ENCODE assay signal across 13 cellular contexts in the genomic region with DNA sequence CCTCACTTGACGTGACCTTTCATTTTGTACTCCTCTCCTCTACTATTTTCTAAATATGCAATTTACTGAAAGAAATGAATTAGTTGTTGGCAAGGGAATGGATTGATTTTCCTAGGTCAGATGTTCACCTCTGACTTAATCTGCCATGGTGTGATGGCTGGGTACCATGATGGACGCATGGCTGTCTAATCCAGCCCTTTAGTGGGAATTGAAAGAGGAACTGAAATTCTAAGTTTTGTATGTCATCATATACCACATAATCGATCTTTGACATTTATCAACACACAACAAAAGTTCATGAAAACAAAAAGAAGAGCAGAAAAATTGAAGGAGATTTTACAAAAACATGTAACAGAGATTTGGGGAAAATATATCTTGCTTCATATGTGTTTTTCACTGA.
"Had no signal": no experiment of that assay in that cellular context is flagged by ENCODE, and none has a peak within 500 bp of the region (broad histone marks: within the 10 kb centered on the region; RNA-seq: fewer than 3 reads in every experiment).

No MANE protein-coding gene starts in this region.

- H3K27ac Mint-ChIP-seq: activated naive CD8-positive, alpha-beta T cell; natural killer cell; stimulated activated effector memory CD8-positive, alpha-beta T cell treated with anti-CD3 and anti-CD28 coated beads, Interleukin-12 subunit alpha, Interleukin-12 subunit beta, amount 100 ng/mL, for 72 hours had no signal

- ATAC-seq: left cardiac atrium; natural killer cell; pancreas; right lobe of liver; stimulated activated effector memory CD8-positive, alpha-beta T cell treated with anti-CD3 and anti-CD28 coated beads, Interleukin-12 subunit alpha, Interleukin-12 subunit beta, amount 100 ng/mL, for 72 hours had no signal

- H3K27me3 ChIP-seq: pancreas, right lobe of liver, stomach, vagina had no signal

- H3K27ac ChIP-seq: dorsolateral prefrontal cortex, pancreas, right lobe of liver, stomach, vagina had no signal

- H3K4me3 ChIP-seq: dorsolateral prefrontal cortex, pancreas, right lobe of liver, smooth muscle cell, stomach, vagina had no signal

- H3K9me3 Mint-ChIP-seq: natural killer cell; stimulated activated effector memory CD8-positive, alpha-beta T cell treated with anti-CD3 and anti-CD28 coated beads, Interleukin-12 subunit alpha, Interleukin-12 subunit beta, amount 100 ng/mL, for 72 hours had no signal

- H3K36me3 Mint-ChIP-seq: activated naive CD8-positive, alpha-beta T cell; natural killer cell; stimulated activated effector memory CD8-positive, alpha-beta T cell treated with anti-CD3 and anti-CD28 coated beads, Interleukin-12 subunit alpha, Interleukin-12 subunit beta, amount 100 ng/mL, for 72 hours had no signal

- H3K4me3 Mint-ChIP-seq: activated naive CD8-positive, alpha-beta T cell; natural killer cell; stimulated activated effector memory CD8-positive, alpha-beta T cell treated with anti-CD3 and anti-CD28 coated beads, Interleukin-12 subunit alpha, Interleukin-12 subunit beta, amount 100 ng/mL, for 72 hours had no signal

- H3K36me3 ChIP-seq: pancreas, right lobe of liver, stomach, vagina had no signal

- DNase-seq: activated CD4-positive, alpha-beta T cell treated with anti-CD3 and anti-CD28 coated beads, Interleukin-2, amount 50 U/mL, for 48 hours; dorsolateral prefrontal cortex; left cardiac atrium; natural killer cell; pancreas; right lobe of liver; stimulated activated CD4-positive, alpha-beta T cell treated with anti-CD3 and anti-CD28 coated beads, Interleukin-4, amount 100 ng/mL, for 24 hours; stomach; trophoblast cell had no signal

- H3K9me3 ChIP-seq: pancreas, right lobe of liver, stomach, vagina had no signal

- H3K4me1 ChIP-seq: right lobe of liver had no signal

- H3K27me3 Mint-ChIP-seq: activated naive CD8-positive, alpha-beta T cell had no signal
